ENCODE assay signal across 9 cellular contexts in genomic region chr10:62047240-62047897, GRCh38.
DNase-seq lines count a peak whose midpoint lies in the region; ATAC-seq and TF ChIP-seq lines count a peak whose summit lies in the region.
"Had no signal": no experiment of that assay in that cellular context is flagged by ENCODE, and none has a peak within 500 bp of the region (broad histone marks: within the 10 kb centered on the region; RNA-seq: fewer than 3 reads in every experiment).

No MANE protein-coding gene starts in this region.

- intact Hi-C loops in activated CD8-positive, alpha-beta T cell treated with anti-CD3 and anti-CD28 coated beads for 36 hours (cut with micrococcal nuclease), result loop anchor here (2.0 to 5.0 kb wide), 4 partner anchors 35 to 145 kb away; partner anchors contain the start of gene ARID5B
- intact Hi-C loops in left lung (cut with DNase I) (loop anchor here in 1 of 2 donors (10.0 kb wide), 2 partner anchors 143 to 197 kb away; partner anchors contain the start of gene ARID5B), tibial artery (cut with DNase I; ENCODE audit: low total_unique reads) (loop anchor here (5.0 kb wide), 1 partner anchor 145 kb away; the partner anchor contains the start of gene ARID5B)

- WGBS in neuronal stem cell (ENCODE audit: extremely low coverage in 2 of 2, insufficient read length in 2 of 2, insufficient replicate concordance in 1 of 2), 2 donors, result no CpG with 5 or more reads among the region's 4 CpGs

- H3K27ac ChIP-seq in left lung (peak overlapping the region; percentile 73 to 92), tibial artery (peak overlapping the region; percentile 88 to 96), neuronal stem cell (replicated peaks; ENCODE audit: low read length) (no peak overlapping the region)
- H3K27ac ChIP-seq: C4-2B had no signal

- no peak overlapping the region for H2AK5ac ChIP-seq in neuronal stem cell (ENCODE audit: low read depth, low read length)

- CTCF ChIA-PET in activated CD8-positive, alpha-beta T cell treated with anti-CD3 and anti-CD28 coated beads for 36 hours (lab: Charles Lee), result interaction anchor here (1.4 to 3.5 kb wide), 5 partner anchors 10 to 201 kb away, joined by 5 to 20 read pairs (median 7); no protein-coding TSS in a partner anchor

- H3K9me3 Mint-ChIP-seq in activated T-cell treated with anti-CD3 and anti-CD28 coated beads, Interleukin-2, amount 50 U/mL, for 24 hours, result peaks cover under 1% of the 10 kb centered on the region
- peaks cover 3% of the 10 kb centered on the region for H3K9me3 Mint-ChIP-seq in activated CD8-positive, alpha-beta T cell treated with anti-CD3 and anti-CD28 coated beads for 36 hours

- peak overlapping the region; percentile 100 for H3K27ac Mint-ChIP-seq in activated T-cell treated with anti-CD3 and anti-CD28 coated beads, Interleukin-2, amount 50 U/mL, for 24 hours
- H3K27ac Mint-ChIP-seq in activated CD8-positive, alpha-beta T cell treated with anti-CD3 and anti-CD28 coated beads for 36 hours, result peak overlapping the region; percentile 95

- no peaks in the 10 kb centered on the region for H3K79me1 ChIP-seq in neuronal stem cell (ENCODE audit: low read depth, low read length)

- ATAC-seq in activated CD8-positive, alpha-beta T cell treated with anti-CD3 and anti-CD28 coated beads for 36 hours, result peak; percentile 11
- ATAC-seq in left lung, result no peak

- H3K27me3 Mint-ChIP-seq in activated T-cell treated with anti-CD3 and anti-CD28 coated beads, Interleukin-2, amount 50 U/mL, for 24 hours, result no peaks in the 10 kb centered on the region
- no peaks in the 10 kb centered on the region for H3K27me3 Mint-ChIP-seq in activated CD8-positive, alpha-beta T cell treated with anti-CD3 and anti-CD28 coated beads for 36 hours

- no peaks in the 10 kb centered on the region for H3K27me3 ChIP-seq in left lung
- H3K27me3 ChIP-seq in tibial artery, result no peaks in the 10 kb centered on the region
- no peaks in the 10 kb centered on the region for H3K27me3 ChIP-seq in neuronal stem cell (ENCODE audit: control insufficient read depth in 3 of 3, insufficient read depth in 3 of 3, low read depth in 1 of 3, low read length in 3 of 3)

- H3K9me3 ChIP-seq in left lung (no peaks in the 10 kb centered on the region), tibial artery (no peaks in the 10 kb centered on the region), neuronal stem cell (replicated peaks in 1 of 2; ENCODE audit: control insufficient read depth in 2 of 2, insufficient read depth in 1 of 2, low read depth in 1 of 2, low read length in 2 of 2) (no peaks in the 10 kb centered on the region)

- H3K4me2 ChIP-seq in neuronal stem cell (ENCODE audit: insufficient read depth, low read length, poor library complexity, severe bottlenecking), result no peak overlapping the region

- H2BK12ac ChIP-seq in neuronal stem cell (ENCODE audit: low read length), result no peak overlapping the region

- POLR2A ChIA-PET in activated CD8-positive, alpha-beta T cell treated with anti-CD3 and anti-CD28 coated beads for 36 hours (lab: Charles Lee), result interaction anchor here (0.9 to 4.7 kb wide), 16 partner anchors 7 to 147 kb away, joined by 3 to 27 read pairs (median 9); partner anchors contain the start of gene ARID5B

- H3K14ac ChIP-seq in neuronal stem cell (ENCODE audit: low read length), result no peak overlapping the region

- H3K4me3 Mint-ChIP-seq in activated T-cell treated with anti-CD3 and anti-CD28 coated beads, Interleukin-2, amount 50 U/mL, for 24 hours, result peak overlapping the region; percentile 90
- H3K4me3 Mint-ChIP-seq in activated CD8-positive, alpha-beta T cell treated with anti-CD3 and anti-CD28 coated beads for 36 hours, result peak overlapping the region; percentile 84

- peak; percentile 52 for DNase-seq in activated T-cell treated with anti-CD3 and anti-CD28 coated beads, Interleukin-2, amount 50 U/mL, for 24 hours
- DNase-seq in activated T-cell treated with anti-CD3 and anti-CD28 coated beads for 4 hours, result no peak
- DNase-seq in activated CD8-positive, alpha-beta T cell treated with anti-CD3 and anti-CD28 coated beads for 36 hours, result peak; percentile 13
- DNase-seq in left lung, result no peak
- no peak for DNase-seq in tibial artery
- DNase-seq in Ammon's horn (ENCODE audit: low spot score), result no peak
- DNase-seq in GDM1 (lab: John Stamatoyannopoulos, UW), result no peak
- DNase-seq in neuronal stem cell (ENCODE audit: low spot score), result no peak

- H3K4me3 ChIP-seq in left lung (no peak overlapping the region), tibial artery (no peak overlapping the region), neuronal stem cell (ENCODE audit: low read length in 2 of 2) (no peak overlapping the region)

- no peak overlapping the region for H4K91ac ChIP-seq in neuronal stem cell (ENCODE audit: low read depth, low read length, poor library complexity)

- no peak overlapping the region for H3K9ac ChIP-seq in neuronal stem cell (ENCODE audit: low read depth, low read length, poor library complexity)

- H2AFZ ChIP-seq in neuronal stem cell (ENCODE audit: low read length), result no peak overlapping the region

- no peak overlapping the region for H3K4ac ChIP-seq in neuronal stem cell (ENCODE audit: low read length)

- H4K8ac ChIP-seq in neuronal stem cell (ENCODE audit: low read depth, low read length), result no peak overlapping the region

- peaks cover 17 to 86% of the 10 kb centered on the region in 2 donors for H3K4me1 ChIP-seq in left lung
- H3K4me1 ChIP-seq in tibial artery, result peaks cover 0 to 73% (median 53%) of the 10 kb centered on the region in 4 donors
- peaks cover 12 to 48% of the 10 kb centered on the region in 2 donors for H3K4me1 ChIP-seq in neuronal stem cell (ENCODE audit: control insufficient read depth in 2 of 2, insufficient read depth in 1 of 2, low read depth in 1 of 2, low read length in 2 of 2)

- H2BK5ac ChIP-seq in neuronal stem cell (ENCODE audit: low read length), result no peak overlapping the region

- no peak overlapping the region for H2BK15ac ChIP-seq in neuronal stem cell (ENCODE audit: low read length)

- H3K36me3 ChIP-seq in left lung (peaks cover 0 to 5% of the 10 kb centered on the region in 2 donors), tibial artery (peaks cover 6 to 12% (median 10%) of the 10 kb centered on the region in 3 donors), neuronal stem cell (replicated peaks in 1 of 2; ENCODE audit: control insufficient read depth in 2 of 2, insufficient read depth in 2 of 2, low read length in 2 of 2) (peaks cover 0 to 5% of the 10 kb centered on the region in 2 donors)

- H3K18ac ChIP-seq in neuronal stem cell (ENCODE audit: low read length), result no peak overlapping the region

- no peak for TF ChIP-seq CTCF in activated CD8-positive, alpha-beta T cell treated with anti-CD3 and anti-CD28 coated beads for 36 hours (IDR thresholded peaks at IDR 0.05)
- no peak for TF ChIP-seq CTCF in left lung (IDR thresholded peaks at IDR 0.05)
- TF ChIP-seq CTCF in tibial artery (IDR thresholded peaks at IDR 0.05), result no peak

- no peak overlapping the region for H2BK120ac ChIP-seq in neuronal stem cell (ENCODE audit: low read depth, low read length)

- no peak overlapping the region for H3K23ac ChIP-seq in neuronal stem cell (ENCODE audit: low read depth, low read length, poor library complexity)

- peaks cover 70% of the 10 kb centered on the region for H3K36me3 Mint-ChIP-seq in activated T-cell treated with anti-CD3 and anti-CD28 coated beads, Interleukin-2, amount 50 U/mL, for 24 hours (ENCODE audit: low read depth)
- H3K36me3 Mint-ChIP-seq in activated CD8-positive, alpha-beta T cell treated with anti-CD3 and anti-CD28 coated beads for 36 hours (ENCODE audit: low read depth), result peaks cover 64% of the 10 kb centered on the region

- H3K4me1 Mint-ChIP-seq in activated T-cell treated with anti-CD3 and anti-CD28 coated beads, Interleukin-2, amount 50 U/mL, for 24 hours (ENCODE audit: low read depth), result peaks cover 97% of the 10 kb centered on the region
- H3K4me1 Mint-ChIP-seq in activated CD8-positive, alpha-beta T cell treated with anti-CD3 and anti-CD28 coated beads for 36 hours (ENCODE audit: low read depth), result peaks cover 92% of the 10 kb centered on the region

Comparison
In these comparisons a context has a peak if more than half of its experiments do, and no peak if none do; other contexts are left out.
1. DNase-seq: peak in activated T-cell treated with anti-CD3 and anti-CD28 coated beads, Interleukin-2, amount 50 U/mL, for 24 hours (single experiment) and activated CD8-positive, alpha-beta T cell treated with anti-CD3 and anti-CD28 coated beads for 36 hours (single experiment); none in activated T-cell treated with anti-CD3 and anti-CD28 coated beads for 4 hours (single experiment), left lung (0 of 2), tibial artery (0 of 2), Ammon's horn (single experiment), GDM1 (single experiment) and neuronal stem cell (single experiment).